ENCODE assay signal across 33 cellular contexts in genomic region chr16:76959166-76959565, GRCh38.
"Had no signal": no experiment of that assay in that cellular context is flagged by ENCODE, and none has a peak within 500 bp of the region (broad histone marks: within the 10 kb centered on the region; RNA-seq: fewer than 3 reads in every experiment).

No MANE protein-coding gene starts in this region.

- DNase-seq: activated B cell treated with CpG ODN at 0.5 μM for 24 hours; activated CD4-positive, alpha-beta memory T cell treated with anti-CD3 and anti-CD28 coated beads for 36 hours; activated CD4-positive, alpha-beta T cell treated with anti-CD3 and anti-CD28 coated beads for 4 hours; activated CD4-positive, alpha-beta T cell treated with anti-CD3 and anti-CD28 coated beads, Interleukin-2, amount 50 U/mL, for 1 hour; activated CD4-positive, CD25-positive, alpha-beta regulatory T cell treated with anti-CD3 and anti-CD28 coated beads, Interleukin-2, amount 50 U/mL, for 72 hours; activated CD8-positive, alpha-beta memory T cell treated with anti-CD3 and anti-CD28 coated beads, Interleukin-2, amount 50 U/mL, for 4 hours; activated gamma-delta T cell treated with Interleukin-2 at 50 U/mL for 16 hours; activated naive CD4-positive, alpha-beta T cell treated with anti-CD3 and anti-CD28 coated beads, Interleukin-2, amount 50 U/mL, for 16 hours; activated naive CD8-positive, alpha-beta T cell treated with anti-CD3 and anti-CD28 coated beads for 36 hours; activated T-cell treated with anti-CD3 and anti-CD28 coated beads for 4 hours; activated T-cell treated with anti-CD3 and anti-CD28 coated beads, Interleukin-2, amount 50 U/mL, for 4 hours; amniotic stem cell; aorta; brain microvascular endothelial cell; NCI-H1092 treated with DMSO at 0.1 percent for 48 hours; NCI-H1417; NCI-H1694 treated with DMSO at 0.1 percent for 48 hours; NCI-H2029; NCI-H510A; NCI-H526; NCI-H748 treated with DMSO at 0.1 percent for 48 hours; NK-92 treated with Interleukin-12 subunit alpha and Interleukin-12 subunit beta, amount 100 ng/mL, for 24 hours; PC-3; Peyer's patch; Right ventricle myocardium superior; SW 1271; T-helper 1 cell; T-helper 2 cell; T-helper 9 cell had no signal

- H3K9ac ChIP-seq: KMS-11 had no signal

- H3K4me1 ChIP-seq: Peyer's patch had no signal

- H3K27me3 ChIP-seq: brain microvascular endothelial cell, cardiac muscle cell, Peyer's patch had no signal

- H3K27ac ChIP-seq: brain microvascular endothelial cell, cardiac muscle cell, KMS-11, Peyer's patch, RWPE1, VCaP had no signal

- H3K4me3 ChIP-seq: cardiac muscle cell, Peyer's patch had no signal

- H3K36me3 ChIP-seq: brain microvascular endothelial cell, cardiac muscle cell, Peyer's patch had no signal

- H3K4me2 ChIP-seq: KMS-11 had no signal

- H3K9me3 ChIP-seq: Peyer's patch had no signal
